13 cellular contexts compared by ENCODE assay signal in the genomic region with DNA sequence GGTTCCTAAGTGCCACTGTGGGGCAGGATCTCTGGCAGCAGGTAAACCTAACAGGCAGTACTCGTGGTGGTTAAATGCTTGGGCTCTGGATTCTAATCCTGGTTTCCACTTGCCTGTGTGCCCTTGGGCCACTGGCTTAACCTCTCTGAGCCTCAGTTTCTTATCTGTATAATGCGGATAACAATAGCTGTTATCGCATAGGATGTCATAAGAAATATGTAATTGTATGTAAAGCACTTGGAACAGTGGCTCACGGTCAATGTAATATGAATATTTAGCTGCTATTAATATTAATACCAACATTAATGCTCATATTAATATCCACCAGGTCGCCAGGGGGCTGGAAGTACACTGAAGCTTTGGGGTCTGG. TPM values are rescaled to one million over a fixed set of nuclear protein-coding genes. Genes with fewer than 3 reads are reported as not detected.
DNase-seq lines count a peak whose midpoint lies in the region; ATAC-seq, FAIRE-seq and TF ChIP-seq lines count a peak whose summit lies in the region.
"Had no signal": no experiment of that assay in that cellular context is flagged by ENCODE, and none has a peak within 500 bp of the region (broad histone marks: within the 10 kb centered on the region; RNA-seq: fewer than 3 reads in every experiment).

No MANE protein-coding gene starts in this region.

- no peak for DNase-seq in K562 (ENCODE audit: extremely low read depth in 1 of 4, low spot score in 3 of 4)
- no peak for DNase-seq in ascending aorta (ENCODE audit: low spot score in 2 of 2)
- DNase-seq in AG08395 (ENCODE audit: low spot score): no peak
- DNase-seq: Karpas-422, MM.1S had no signal

- H3K9ac ChIP-seq in K562 (ENCODE audit: insufficient read depth in 1 of 2, low read depth in 2 of 2, low read length in 2 of 2) (no peak overlapping the region), iPS-18a (ENCODE audit: low read length) (peak overlapping the region; percentile 39), skeletal muscle tissue (ENCODE audit: low read depth in 1 of 3, low read length in 3 of 3) (peak overlapping the region in 2 of 3 donors; percentile 23 to 45)
- H3K9ac ChIP-seq: BLaER1 had no signal

- H3K9me3 ChIP-seq in HEK293 (ENCODE audit: control insufficient read depth, insufficient read depth, low read depth, low read length): no peaks in the 10 kb centered on the region
- H3K9me3 ChIP-seq in K562 (replicated peaks; ENCODE audit: control insufficient read depth, insufficient read depth, low read depth, low read length): no peaks in the 10 kb centered on the region
- H3K9me3 ChIP-seq in iPS-18a (ENCODE audit: control insufficient read depth, low read depth, low read length): no peaks in the 10 kb centered on the region
- no peaks in the 10 kb centered on the region for H3K9me3 ChIP-seq in skeletal muscle tissue (ENCODE audit: control insufficient read depth in 3 of 3, low read length in 3 of 3)
- no peaks in the 10 kb centered on the region for H3K9me3 ChIP-seq in ascending aorta
- H3K9me3 ChIP-seq: BLaER1 had no signal

- no TSS peak for BruUV-seq in K562 (replicated peaks; lab: Mats Ljungman, UMichigan)

- in situ Hi-C loops in K562 (cut with MboI): no loop called here

- H3K27ac ChIP-seq in HEK293 (ENCODE audit: extremely low read depth, low read depth, low read length) (no peak overlapping the region), K562 (ENCODE audit: extremely low read depth, low read depth, low read length) (no peak overlapping the region), iPS-18a (ENCODE audit: low read length) (no peak overlapping the region), skeletal muscle tissue (ENCODE audit: low read depth, low read length) (no peak overlapping the region), ascending aorta (no peak overlapping the region)
- H3K27ac ChIP-seq: BLaER1 had no signal

- CTCF ChIA-PET in HEK293 (lab: Yijun Ruan, JAX): interaction anchor here (0.5 to 0.9 kb wide), 2 partner anchors 29 to 1485 kb away, joined by 4 to 5 read pairs; no protein-coding TSS in a partner anchor
- CTCF ChIA-PET in K562 (lab: Yijun Ruan, JAX; ENCODE audit: low intra/inter-chr PET ratio): no interaction called here

- H3K4me3 ChIP-seq in HEK293 (ENCODE audit: low read depth, low read length) (no peak overlapping the region), K562 (no peak overlapping the region), iPS-18a (ENCODE audit: low read length) (no peak overlapping the region), skeletal muscle tissue (ENCODE audit: low read length in 3 of 3) (peak overlapping the region in 1 of 3 donors; percentile 56), ascending aorta (no peak overlapping the region)
- H3K4me3 ChIP-seq: BLaER1 had no signal

- TF ChIP-seq POLR2A in K562 (conservative IDR thresholded peaks at IDR 0.05): no peak

- H3K4me1 ChIP-seq in HEK293 (ENCODE audit: control insufficient read depth, insufficient read depth, low read length): no peaks in the 10 kb centered on the region
- peaks cover 0 to 15% of the 10 kb centered on the region in 2 experiments; a peak in 2 of 5 replicates for H3K4me1 ChIP-seq in K562 (replicated peaks in 1 of 2; ENCODE audit: control insufficient read depth in 2 of 2, insufficient read depth in 2 of 2, low read length in 2 of 2)
- H3K4me1 ChIP-seq in iPS-18a (ENCODE audit: control insufficient read depth, low read depth, low read length): peaks cover 6% of the 10 kb centered on the region
- peaks cover 8 to 13% (median 12%) of the 10 kb centered on the region in 3 donors for H3K4me1 ChIP-seq in skeletal muscle tissue (ENCODE audit: control insufficient read depth in 3 of 3, insufficient read depth in 3 of 3, low read length in 3 of 3)
- H3K4me1 ChIP-seq in ascending aorta: no peaks in the 10 kb centered on the region
- H3K4me1 ChIP-seq: BLaER1 had no signal

- TF ChIP-seq CTCF in HEK293 (tag by site-specific recombination; IDR thresholded peaks at IDR 0.05) (no peak), K562 (IDR thresholded peaks at IDR 0.05 in 2 of 3, conservative IDR thresholded peaks at IDR 0.05 in 1 of 3; ENCODE audit: insufficient read depth in 2 of 3, low read depth in 1 of 3, low read length in 3 of 3) (no peak), ascending aorta (IDR thresholded peaks at IDR 0.05) (no peak)

- no peak for TF ChIP-seq EP300 in K562 (IDR thresholded peaks at IDR 0.05; ENCODE audit: low read length)

- POLR2A ChIA-PET in HEK293 (lab: Yijun Ruan, JAX): no interaction called here
- POLR2A ChIA-PET in K562 (lab: Yijun Ruan, JAX): no interaction called here

- no peaks in the 10 kb centered on the region for H3K9me1 ChIP-seq in K562 (ENCODE audit: control insufficient read depth, insufficient read depth, low read length)

- H3K79me2 ChIP-seq in K562 (ENCODE audit: control insufficient read depth, insufficient read depth, low read length): no peaks in the 10 kb centered on the region

- H3K4me2 ChIP-seq in K562 (ENCODE audit: insufficient read depth, low read length): no peak overlapping the region
- H3K4me2 ChIP-seq: BLaER1 had no signal

- H3K36me3 ChIP-seq in HEK293 (ENCODE audit: control insufficient read depth in 2 of 2, insufficient read depth in 1 of 2, low read length in 2 of 2) (no peaks in the 10 kb centered on the region), K562 (ENCODE audit: control insufficient read depth, insufficient read depth, low read length) (no peaks in the 10 kb centered on the region), iPS-18a (ENCODE audit: control insufficient read depth, low read depth, low read length) (no peaks in the 10 kb centered on the region), skeletal muscle tissue (ENCODE audit: control insufficient read depth in 3 of 3, insufficient read depth in 3 of 3, low read length in 3 of 3) (no peaks in the 10 kb centered on the region), ascending aorta (no peaks in the 10 kb centered on the region)
- H3K36me3 ChIP-seq: BLaER1 had no signal

- intact Hi-C loops in K562 (cut with micrococcal nuclease): no loop called here
- intact Hi-C loops in ascending aorta (cut with DNase I): no loop called here

- TF ChIP-seq RAD21 in K562 (CRISPR knock-in tag; conservative IDR thresholded peaks at IDR 0.05 in 1 of 2, IDR thresholded peaks at IDR 0.05 in 1 of 2): no peak

- WGBS in K562 (ENCODE audit: insufficient coverage, low coverage, missing lambda C conversion rate): 1% methylated on average over 5 of the region's 5 CpGs

- no peak for FAIRE-seq in K562 (lab: Jason Lieb, UNC)
- FAIRE-seq: H54, RCC 7860 had no signal

- peaks cover 8 to 67% of the 10 kb centered on the region in 2 experiments; a peak in 4 of 5 replicates for H3K27me3 ChIP-seq in K562 (ENCODE audit: control insufficient read depth in 2 of 2, insufficient read depth in 2 of 2, low read length in 2 of 2)
- H3K27me3 ChIP-seq in iPS-18a (ENCODE audit: control insufficient read depth, insufficient read depth, low read length): no peaks in the 10 kb centered on the region
- H3K27me3 ChIP-seq in skeletal muscle tissue (ENCODE audit: control insufficient read depth in 3 of 3, insufficient read depth in 3 of 3, low read length in 3 of 3): peaks cover 0 to 32% (median 21%) of the 10 kb centered on the region in 3 donors
- H3K27me3 ChIP-seq in ascending aorta: no peaks in the 10 kb centered on the region

- ATAC-seq in K562: no peak
- no peak for ATAC-seq in GM21526 (IDR thresholded peaks at IDR 0.05; ENCODE audit: low FRiP score, unreplicated experiment)

- no peak overlapping the region for H2AFZ ChIP-seq in K562 (ENCODE audit: low read depth, low read length)

- H4K20me1 ChIP-seq in K562 (replicated peaks; ENCODE audit: control insufficient read depth, insufficient read depth, low read length): peaks cover 4% of the 10 kb centered on the region
- H4K20me1 ChIP-seq: BLaER1 had no signal

TF ChIP-seq in K562, 482 proteins besides CTCF, POLR2A, EP300 and RAD21 (continues in another document):
- TF ChIP-seq ZFP36 (IDR thresholded peaks at IDR 0.05; ENCODE audit: low read depth, low read length, partially characterized antibody): peak; percentile 83

RNA-seq across cellular contexts. Expression of a gene that starts 16.8 kb away (rescaled TPM):
- not detected in 2 replicates for total RNA-seq in K562 (2011; cell fraction: chromatin; rRNA removed; ENCODE audit: low replicate concordance)
- not detected in 2 replicates for total RNA-seq in K562 (2011; cell fraction: nucleolus; rRNA removed)
- total RNA-seq in K562 (2011; cell fraction: nucleoplasm; rRNA removed): not detected in 2 replicates
- total RNA-seq in K562 (2014; rRNA removed) (not detected in 2 replicates), K562 (2014; rRNA removed; fragmentation: Illumina TruSeq; extraction: Trizol) (not detected in 2 replicates), K562 (2015; rRNA removed; fragmentation: Illumina TruSeq; extraction: Trizol) (not detected in 2 replicates), K562 (2021) (not detected in 2 replicates), skeletal muscle tissue (not detected), ascending aorta (not detected)
- polyA plus RNA-seq in K562 (2011; rRNA removed) (not detected in 2 replicates), K562 (2014; fragmentation: Illumina TruSeq; extraction: Trizol) (not detected in 2 replicates), K562 (2014; fragmentation: Nextera tagmentation; extraction: Ambion mirVana) (not detected), K562 (2014; rRNA removed) (not detected in 2 replicates)
- not detected in 2 replicates for polyA plus RNA-seq in K562 (2011; cell fraction: cytosol; rRNA removed)
- not detected in 2 replicates for polyA plus RNA-seq in K562 (2011; cell fraction: nucleus; rRNA removed)
- not detected in 2 replicates for polyA plus RNA-seq in K562 (2012)
- polyA minus RNA-seq in K562 (2011; rRNA and poly(A)+ RNA removed): not detected in 2 replicates
- polyA minus RNA-seq in K562 (2011; cell fraction: cytosol; rRNA and poly(A)+ RNA removed): not detected in 2 replicates
- polyA minus RNA-seq in K562 (2011; cell fraction: nucleus; rRNA and poly(A)+ RNA removed): not detected in 2 replicates
- polyA plus RNA-seq: AG04450 had no signal

RNA-seq across cellular contexts. Expression of a gene that starts 55.4 kb away (rescaled TPM):
- not detected in 2 replicates for total RNA-seq in K562 (2011; cell fraction: chromatin; rRNA removed; ENCODE audit: low replicate concordance)
- not detected in 2 replicates for total RNA-seq in K562 (2011; cell fraction: nucleolus; rRNA removed)
- total RNA-seq in K562 (2011; cell fraction: nucleoplasm; rRNA removed): 0.44 TPM in 1 of 2 replicates, not detected in the other
- total RNA-seq in K562 (2014; rRNA removed) (not detected in 2 replicates), K562 (2014; rRNA removed; fragmentation: Illumina TruSeq; extraction: Trizol) (not detected in 2 replicates), K562 (2015; rRNA removed; fragmentation: Illumina TruSeq; extraction: Trizol) (not detected in 2 replicates), K562 (2021) (not detected in 2 replicates), skeletal muscle tissue (not detected), ascending aorta (not detected)
- polyA plus RNA-seq in K562 (2011; rRNA removed) (not detected in 2 replicates), K562 (2014; fragmentation: Illumina TruSeq; extraction: Trizol) (not detected in 2 replicates), K562 (2014; fragmentation: Nextera tagmentation; extraction: Ambion mirVana) (not detected), K562 (2014; rRNA removed) (not detected in 2 replicates)
- not detected in 2 replicates for polyA plus RNA-seq in K562 (2011; cell fraction: cytosol; rRNA removed)
- polyA plus RNA-seq in K562 (2011; cell fraction: nucleus; rRNA removed): not detected in 2 replicates
- polyA plus RNA-seq in K562 (2012): 0.01 TPM in 1 of 2 replicates, not detected in the other
- polyA minus RNA-seq in K562 (2011; rRNA and poly(A)+ RNA removed): not detected in 2 replicates
- polyA minus RNA-seq in K562 (2011; cell fraction: cytosol; rRNA and poly(A)+ RNA removed): not detected in 2 replicates
- polyA minus RNA-seq in K562 (2011; cell fraction: nucleus; rRNA and poly(A)+ RNA removed): not detected in 2 replicates
- polyA plus RNA-seq: AG04450 had no signal

Comparison
In these comparisons a context has a peak if more than half of its experiments do, and no peak if none do; other contexts are left out.
1. H3K9ac ChIP-seq: peak in iPS-18a (single experiment) and skeletal muscle tissue (2 of 3); none in K562 (0 of 2).